In genomic region chr15:40908095-40908494, GRCh38 we compare ENCODE assay signal across 11 cellular contexts. TPM values are rescaled to one million over a fixed set of nuclear protein-coding genes. Genes with fewer than 3 reads are reported as not detected.
DNase-seq lines count a peak whose midpoint lies in the region; ATAC-seq and TF ChIP-seq lines count a peak whose summit lies in the region.
"Had no signal": no experiment of that assay in that cellular context is flagged by ENCODE, and none has a peak within 500 bp of the region (broad histone marks: within the 10 kb centered on the region; RNA-seq: fewer than 3 reads in every experiment).

No MANE protein-coding gene starts in this region.

- no peak overlapping the region for H2AFZ ChIP-seq in mammary epithelial cell (ENCODE audit: low read depth, low read length)
- H2AFZ ChIP-seq: neural progenitor cell had no signal

- POLR2A ChIA-PET in activated B cell treated with CpG ODN at 0.5 μM for 24 hours (lab: Charles Lee): interaction anchor here (0.6 to 2.1 kb wide), 9 partner anchors 10 to 208 kb away, joined by 3 to 15 read pairs (median 5); partner anchors contain the start of genes CHAC1, DLL4 and VPS18

- H3K4me1 ChIP-seq in breast epithelium (peaks cover 6 to 24% of the 10 kb centered on the region in 2 donors), mammary epithelial cell (ENCODE audit: insufficient read depth, low read length) (peaks cover 29% of the 10 kb centered on the region), right lobe of liver (peaks cover 0 to 77% (median 33%) of the 10 kb centered on the region in 4 donors), transverse colon (peaks cover 24 to 57% (median 34%) of the 10 kb centered on the region in 4 donors), aorta (ENCODE audit: control insufficient read depth in 1 of 2, insufficient read depth in 2 of 2, low read length in 2 of 2) (no peaks in the 10 kb centered on the region)

- H3K9ac ChIP-seq in mammary epithelial cell (ENCODE audit: insufficient read depth, low read length): no peak overlapping the region
- H3K9ac ChIP-seq: neural progenitor cell had no signal

- H3K4me2 ChIP-seq in mammary epithelial cell (ENCODE audit: insufficient read depth, low read depth, low read length): no peak overlapping the region
- H3K4me2 ChIP-seq: neural progenitor cell had no signal

- no peak for TF ChIP-seq CTCF in breast epithelium (IDR thresholded peaks at IDR 0.05)
- no peak for TF ChIP-seq CTCF in mammary epithelial cell (conservative IDR thresholded peaks at IDR 0.05 in 1 of 2, IDR thresholded peaks at IDR 0.05 in 1 of 2; ENCODE audit: extremely low read depth in 1 of 2, insufficient read depth in 1 of 2, low read depth in 1 of 2, low read length in 2 of 2)
- TF ChIP-seq CTCF in activated B cell treated with CpG ODN at 0.5 μM for 24 hours (IDR thresholded peaks at IDR 0.05): no peak
- TF ChIP-seq CTCF in right lobe of liver (IDR thresholded peaks at IDR 0.05): no peak
- no peak for TF ChIP-seq CTCF in transverse colon (IDR thresholded peaks at IDR 0.05)

- TF ChIP-seq POLR2A in breast epithelium (IDR thresholded peaks at IDR 0.05) (no peak), right lobe of liver (IDR thresholded peaks at IDR 0.05) (no peak), transverse colon (IDR thresholded peaks at IDR 0.05) (no peak)

- H3K79me2 ChIP-seq in mammary epithelial cell (ENCODE audit: insufficient read depth, low read length): no peaks in the 10 kb centered on the region

- no peaks in the 10 kb centered on the region for H3K9me3 Mint-ChIP-seq in activated B cell treated with CpG ODN at 0.5 μM for 24 hours
- H3K9me3 Mint-ChIP-seq: neural progenitor cell had no signal

- in situ Hi-C loops in mammary epithelial cell (cut with MboI; ENCODE audit: low sequenced_read_pairs in 2 of 2): loop anchor here (5.0 to 10.0 kb wide), 2 partner anchors 109 to 277 kb away; no protein-coding TSS in a partner anchor
- in situ Hi-C loops in transverse colon (cut with MboI; ENCODE audit: low pct_ligation_motif_present in 1 of 4, low pct_unique_long_range_greater_than_20kb in 1 of 4, low sequenced_read_pairs in 3 of 4): loop anchor here (10.0 to 25.0 kb wide), 3 partner anchors 104 to 277 kb away; no protein-coding TSS in a partner anchor

- H4K20me1 ChIP-seq in mammary epithelial cell (ENCODE audit: insufficient read depth, low read length): no peaks in the 10 kb centered on the region

- no peaks in the 10 kb centered on the region for H3K27me3 ChIP-seq in breast epithelium
- no peaks in the 10 kb centered on the region for H3K27me3 ChIP-seq in mammary epithelial cell (ENCODE audit: insufficient read depth, low read length)
- no peaks in the 10 kb centered on the region for H3K27me3 ChIP-seq in right lobe of liver
- H3K27me3 ChIP-seq in transverse colon: no peaks in the 10 kb centered on the region
- H3K27me3 ChIP-seq in aorta (ENCODE audit: control insufficient read depth in 1 of 2, insufficient read depth in 2 of 2, low read length in 1 of 2): no peaks in the 10 kb centered on the region
- H3K27me3 ChIP-seq: BE2C, neural progenitor cell had no signal

- H3K36me3 Mint-ChIP-seq in activated B cell treated with CpG ODN at 0.5 μM for 24 hours (ENCODE audit: low read depth): peaks cover 9% of the 10 kb centered on the region

- dilution Hi-C loops in mammary epithelial cell (cut with HindIII; ENCODE audit: low sequenced_read_pairs): loop anchor here (5.0 kb wide), 2 partner anchors 54 to 99 kb away; no protein-coding TSS in a partner anchor

- H3K4me3 Mint-ChIP-seq in activated B cell treated with CpG ODN at 0.5 μM for 24 hours: peak overlapping the region; percentile 82
- H3K4me3 Mint-ChIP-seq: neural progenitor cell had no signal

- no peaks in the 10 kb centered on the region for H3K27me3 Mint-ChIP-seq in activated B cell treated with CpG ODN at 0.5 μM for 24 hours

- no peak overlapping the region for H3K4me3 ChIP-seq in breast epithelium
- no peak overlapping the region for H3K4me3 ChIP-seq in mammary epithelial cell (replicated peaks in 1 of 3; ENCODE audit: insufficient read depth in 1 of 3, low read depth in 2 of 3, low read length in 3 of 3)
- no peak overlapping the region for H3K4me3 ChIP-seq in right lobe of liver
- H3K4me3 ChIP-seq in transverse colon: no peak overlapping the region
- H3K4me3 ChIP-seq in aorta (ENCODE audit: low read length in 2 of 2): no peak overlapping the region
- H3K4me3 ChIP-seq: neural progenitor cell had no signal

- H3K9me3 ChIP-seq in breast epithelium (no peaks in the 10 kb centered on the region), mammary epithelial cell (replicated peaks; ENCODE audit: insufficient read depth, low read length) (no peaks in the 10 kb centered on the region), right lobe of liver (no peaks in the 10 kb centered on the region), transverse colon (no peaks in the 10 kb centered on the region), aorta (ENCODE audit: control insufficient read depth, low read length) (no peaks in the 10 kb centered on the region)
- H3K9me3 ChIP-seq: BE2C had no signal

- H3K27ac ChIP-seq in breast epithelium: peak overlapping the region; percentile 97 to 98
- no peak overlapping the region for H3K27ac ChIP-seq in mammary epithelial cell (ENCODE audit: insufficient read depth, low read depth, low read length)
- peak overlapping the region; percentile 71 to 98 (median 95) for H3K27ac ChIP-seq in right lobe of liver
- H3K27ac ChIP-seq in transverse colon: peak overlapping the region; percentile 89 to 97 (median 94)
- no peak overlapping the region for H3K27ac ChIP-seq in aorta (ENCODE audit: low read depth in 1 of 2, low read length in 2 of 2)
- H3K27ac ChIP-seq: neural progenitor cell had no signal

- H3K36me3 ChIP-seq in breast epithelium: no peaks in the 10 kb centered on the region
- H3K36me3 ChIP-seq in mammary epithelial cell (ENCODE audit: insufficient read depth, low read length): peaks cover 2% of the 10 kb centered on the region
- H3K36me3 ChIP-seq in right lobe of liver: peaks cover 0 to 5% (median 2%) of the 10 kb centered on the region in 4 donors
- H3K36me3 ChIP-seq in transverse colon: no peaks in the 10 kb centered on the region
- no peaks in the 10 kb centered on the region for H3K36me3 ChIP-seq in aorta (ENCODE audit: control insufficient read depth in 1 of 2, insufficient read depth in 2 of 2, low read length in 1 of 2)
- H3K36me3 ChIP-seq: neural progenitor cell had no signal

- no TSS peak for BruUV-seq in mammary epithelial cell (replicated peaks; lab: Mats Ljungman, UMichigan)

- no peak for TF ChIP-seq EP300 in transverse colon (IDR thresholded peaks at IDR 0.05; ENCODE audit: low read depth)

- intact Hi-C loops in breast epithelium (cut with DNase I; ENCODE audit: low total_unique reads) (loop anchor here (5.0 to 10.0 kb wide), 2 partner anchors 109 to 213 kb away; partner anchors contain the start of gene RAD51), mammary epithelial cell (cut with micrococcal nuclease) (no loop called here), activated B cell treated with CpG ODN at 0.5 μM for 24 hours (cut with micrococcal nuclease) (loop anchor here (10.0 kb wide), 1 partner anchor 757 kb away; the partner anchor contains the start of gene MGA), right lobe of liver (cut with DNase I) (loop anchor here (10.0 kb wide), 3 partner anchors 107 to 277 kb away; no protein-coding TSS in a partner anchor), transverse colon (cut with DNase I; ENCODE audit: low total_unique reads) (no loop called here), aorta (cut with DNase I) (loop anchor here (5.0 kb wide), 2 partner anchors 34 to 209 kb away; partner anchors contain the start of gene INO80 (in 1 of the 2))

- WGBS in mammary epithelial cell (ENCODE audit: low coverage, missing lambda C conversion rate): 96% methylated on average over 7 of the region's 7 CpGs
- WGBS in right lobe of liver (ENCODE audit: insufficient coverage, low coverage, low lambda C conversion rate, missing lambda C conversion rate): 60% methylated on average over 2 of the region's 7 CpGs
- WGBS in transverse colon (ENCODE audit: low coverage in 1 of 2), 2 donors: 65% methylated on average over 7 of the region's 7 CpGs; no CpG with 5 or more reads in 1 of the 2 donors
- WGBS in aorta, 2 donors: 91 to 93% methylated on average over 7 of the region's 7 CpGs

- ATAC-seq in activated B cell treated with CpG ODN at 0.5 μM for 24 hours (ENCODE audit: low read depth): no peak
- ATAC-seq in right lobe of liver: no peak
- ATAC-seq in aorta (ENCODE audit: low FRiP score): no peak
- no peak for ATAC-seq in GM18873 (IDR thresholded peaks at IDR 0.05; ENCODE audit: low FRiP score, unreplicated experiment)

- CTCF ChIA-PET in mammary epithelial cell (lab: Charles Lee; ENCODE audit: low non-redundant PET): no interaction called here
- CTCF ChIA-PET in activated B cell treated with CpG ODN at 0.5 μM for 24 hours (lab: Charles Lee): interaction anchor here (1.3 to 6.9 kb wide), 6 partner anchors 10 to 277 kb away, joined by 3 to 97 read pairs (median 44); partner anchors contain the start of genes DLL4 and VPS18

- peak overlapping the region; percentile 50 for H3K27ac Mint-ChIP-seq in activated B cell treated with CpG ODN at 0.5 μM for 24 hours
- H3K27ac Mint-ChIP-seq: neural progenitor cell had no signal

- peaks cover 45% of the 10 kb centered on the region for H3K4me1 Mint-ChIP-seq in activated B cell treated with CpG ODN at 0.5 μM for 24 hours

- DNase-seq in breast epithelium (ENCODE audit: low spot score in 2 of 2): no peak
- no peak for DNase-seq in mammary epithelial cell
- no peak for DNase-seq in activated B cell treated with CpG ODN at 0.5 μM for 24 hours
- peak in 1 of 3 donors; percentile 77 for DNase-seq in right lobe of liver
- DNase-seq in transverse colon: no peak
- DNase-seq in aorta: no peak
- DNase-seq in 8988T: no peak
- DNase-seq: BE2C, GF-D8 had no signal

RNA-seq across cellular contexts. Expression of gene VPS18, which starts 13.8 kb away (rescaled TPM):
- total RNA-seq in breast epithelium (10 to 100 TPM; 23.2 to 25.0 (median 23.9) TPM), mammary epithelial cell (10 to 100 TPM; 21.5 to 56.0 TPM), activated B cell treated with CpG ODN at 0.5 μM for 24 hours (25.3 and 26.2 TPM in 2 replicates), right lobe of liver (10 to 100 TPM in 5 of 6 experiments, 1 to 10 TPM in 1; 8.4 to 24.7 (median 12.9) TPM), transverse colon (10 to 100 TPM; 18.3 to 58.7 (median 21.0) TPM), aorta (10 to 100 TPM; 18.6 to 22.5 TPM)
- polyA plus RNA-seq in mammary epithelial cell (18.4 TPM), aorta (10 to 100 TPM in 1 of 2 donors, 1 to 10 TPM in 1; 5.5 to 10.3 TPM)
- 43.4 TPM for polyA minus RNA-seq in mammary epithelial cell

RNA-seq across cellular contexts. Expression of gene DLL4, which starts 21.0 kb away (rescaled TPM):
- total RNA-seq in breast epithelium (10 to 100 TPM in 1 of 3 donors, 1 to 10 TPM in 2; 3.5 to 10.5 (median 5.0) TPM), mammary epithelial cell (under 1 TPM in 1 of 2 donors, not detected in 1; under 0.01 TPM), activated B cell treated with CpG ODN at 0.5 μM for 24 hours (0.05 TPM in 1 of 2 replicates, not detected in the other), right lobe of liver (1 to 10 TPM; 2.9 to 8.7 (median 4.2) TPM), transverse colon (10 to 100 TPM in 2 of 4 donors, 1 to 10 TPM in 2; 1.5 to 14.2 (median 10.2) TPM), aorta (10 to 100 TPM in 1 of 2 donors, 1 to 10 TPM in 1; 9.7 to 28.4 TPM)
- polyA plus RNA-seq in mammary epithelial cell (not detected), aorta (under 1 TPM; 0.20 to 0.38 TPM)
- not detected for polyA minus RNA-seq in mammary epithelial cell

RNA-seq across cellular contexts. Expression of gene RHOV, which starts 34.1 kb away (rescaled TPM):
- 10 to 100 TPM in 1 of 3 donors, 1 to 10 TPM in 1, not detected in 1; 8.5 to 12.1 TPM for total RNA-seq in breast epithelium
- under 1 TPM; 0.83 to 0.87 TPM for total RNA-seq in mammary epithelial cell
- polyA plus RNA-seq in mammary epithelial cell: 0.90 TPM
- not detected for polyA minus RNA-seq in mammary epithelial cell
- 0.27 TPM in 1 of 2 replicates, not detected in the other for total RNA-seq in activated B cell treated with CpG ODN at 0.5 μM for 24 hours
- not detected for total RNA-seq in right lobe of liver
- total RNA-seq in transverse colon: 1 to 10 TPM; 2.7 to 6.7 (median 4.0) TPM
- total RNA-seq in aorta: under 1 TPM; 0.19 to 0.30 TPM
- polyA plus RNA-seq in aorta: under 1 TPM in 1 of 2 donors, not detected in 1; 0.15 TPM

RNA-seq across cellular contexts. Expression of gene CHAC1, which starts 45.2 kb away (rescaled TPM):
- 10 to 100 TPM in 1 of 3 donors, 1 to 10 TPM in 1, under 1 TPM in 1; 0.32 to 11.9 (median 2.9) TPM for total RNA-seq in breast epithelium
- total RNA-seq in mammary epithelial cell: 100 to 1,000 TPM in 1 of 2 donors, 10 to 100 TPM in 1; 72.4 to 127 TPM
- 30.9 TPM for polyA plus RNA-seq in mammary epithelial cell
- polyA minus RNA-seq in mammary epithelial cell: 37.2 TPM
- total RNA-seq in activated B cell treated with CpG ODN at 0.5 μM for 24 hours: 22.3 and 27.3 TPM in 2 replicates
- 10 to 100 TPM in 2 of 6 experiments, 1 to 10 TPM in 1, under 1 TPM in 3; 0.22 to 11.6 (median 0.97) TPM for total RNA-seq in right lobe of liver
- 1 to 10 TPM in 3 of 4 donors, under 1 TPM in 1; 0.60 to 6.7 (median 2.5) TPM for total RNA-seq in transverse colon
- total RNA-seq in aorta: 1 to 10 TPM; 2.1 to 5.3 TPM
- 1 to 10 TPM; 1.2 to 4.5 TPM for polyA plus RNA-seq in aorta

Comparison
In these comparisons a context has a peak if more than half of its experiments do, and no peak if none do; other contexts are left out.
1. H3K27ac ChIP-seq: peak in breast epithelium (2 of 2), right lobe of liver (3 of 3) and transverse colon (4 of 4); none in mammary epithelial cell (single experiment) and aorta (0 of 2).
2. intact Hi-C loops: an anchor here in breast epithelium (5.0 to 10.0 kb wide), activated B cell treated with CpG ODN at 0.5 μM for 24 hours (10.0 kb wide), right lobe of liver (10.0 kb wide) and aorta (5.0 kb wide); none called in mammary epithelial cell and transverse colon.